ENCODE assay signal across 1 cellular context in the genomic region with DNA sequence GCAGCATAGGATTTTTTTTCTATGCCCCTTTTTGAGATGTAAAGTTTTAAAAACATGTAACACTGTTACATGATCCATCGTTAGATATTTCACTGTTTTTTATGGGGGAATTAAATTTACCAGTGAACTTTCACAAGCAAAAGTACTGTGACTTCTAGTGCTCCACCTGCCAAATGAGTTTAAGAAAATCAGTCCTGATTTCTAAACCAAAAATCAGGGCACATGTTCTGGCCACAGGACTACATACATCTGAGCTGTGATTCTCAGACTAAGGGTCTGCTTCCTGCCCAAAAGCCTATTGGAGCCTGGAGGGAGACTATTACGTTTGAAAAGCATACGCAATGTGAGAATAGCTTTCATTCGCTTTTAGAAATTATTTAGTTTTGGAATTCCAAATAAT.
TF ChIP-seq lines count a peak whose summit lies in the region.

No MANE protein-coding gene starts in this region.

TF ChIP-seq in A549, 52 proteins besides CTCF, POLR2A, EP300 and RAD21:
- TF ChIP-seq MAFK (IDR thresholded peaks at IDR 0.05; ENCODE audit: partially characterized antibody) (no peak), RNF2 (IDR thresholded peaks at IDR 0.05; ENCODE audit: borderline replicate concordance, low read depth) (no peak), RARB (CRISPR knock-in tag; IDR thresholded peaks at IDR 0.05) (no peak), PHF8 (IDR thresholded peaks at IDR 0.05; ENCODE audit: borderline replicate concordance, low read depth) (no peak), FOSL2 (IDR thresholded peaks at IDR 0.05) (no peak), FOSL2 (CRISPR knock-in tag; IDR thresholded peaks at IDR 0.05) (no peak), HOXA7 (CRISPR knock-in tag; IDR thresholded peaks at IDR 0.05) (no peak), MYC (IDR thresholded peaks at IDR 0.05; ENCODE audit: borderline replicate concordance, low read length) (no peak), CHD4 (IDR thresholded peaks at IDR 0.05; ENCODE audit: borderline replicate concordance) (no peak), CBX8 (IDR thresholded peaks at IDR 0.05) (no peak), SMC3 (IDR thresholded peaks at IDR 0.05) (no peak), HOXB13 (CRISPR knock-in tag; IDR thresholded peaks at IDR 0.05; ENCODE audit: low read depth) (no peak), HDAC2 (IDR thresholded peaks at IDR 0.05) (no peak), KDM1A (IDR thresholded peaks at IDR 0.05; ENCODE audit: low read depth) (no peak), ZC3H11A (IDR thresholded peaks at IDR 0.05) (no peak), EHF (CRISPR knock-in tag; IDR thresholded peaks at IDR 0.05) (no peak), KDM5A (IDR thresholded peaks at IDR 0.05) (no peak), TFCP2L1 (CRISPR knock-in tag; IDR thresholded peaks at IDR 0.05) (no peak), BHLHE40 (IDR thresholded peaks at IDR 0.05; ENCODE audit: low read depth, low read length) (no peak)
- TF ChIP-seq, protein P1, sequence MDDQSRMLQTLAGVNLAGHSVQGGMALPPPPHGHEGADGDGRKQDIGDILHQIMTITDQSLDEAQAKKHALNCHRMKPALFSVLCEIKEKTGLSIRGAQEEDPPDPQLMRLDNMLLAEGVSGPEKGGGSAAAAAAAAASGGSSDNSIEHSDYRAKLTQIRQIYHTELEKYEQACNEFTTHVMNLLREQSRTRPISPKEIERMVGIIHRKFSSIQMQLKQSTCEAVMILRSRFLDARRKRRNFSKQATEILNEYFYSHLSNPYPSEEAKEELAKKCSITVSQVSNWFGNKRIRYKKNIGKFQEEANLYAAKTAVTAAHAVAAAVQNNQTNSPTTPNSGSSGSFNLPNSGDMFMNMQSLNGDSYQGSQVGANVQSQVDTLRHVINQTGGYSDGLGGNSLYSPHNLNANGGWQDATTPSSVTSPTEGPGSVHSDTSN (IDR thresholded peaks at IDR 0.05) = no peak
